17 cellular contexts compared by ENCODE assay signal in the genomic region with DNA sequence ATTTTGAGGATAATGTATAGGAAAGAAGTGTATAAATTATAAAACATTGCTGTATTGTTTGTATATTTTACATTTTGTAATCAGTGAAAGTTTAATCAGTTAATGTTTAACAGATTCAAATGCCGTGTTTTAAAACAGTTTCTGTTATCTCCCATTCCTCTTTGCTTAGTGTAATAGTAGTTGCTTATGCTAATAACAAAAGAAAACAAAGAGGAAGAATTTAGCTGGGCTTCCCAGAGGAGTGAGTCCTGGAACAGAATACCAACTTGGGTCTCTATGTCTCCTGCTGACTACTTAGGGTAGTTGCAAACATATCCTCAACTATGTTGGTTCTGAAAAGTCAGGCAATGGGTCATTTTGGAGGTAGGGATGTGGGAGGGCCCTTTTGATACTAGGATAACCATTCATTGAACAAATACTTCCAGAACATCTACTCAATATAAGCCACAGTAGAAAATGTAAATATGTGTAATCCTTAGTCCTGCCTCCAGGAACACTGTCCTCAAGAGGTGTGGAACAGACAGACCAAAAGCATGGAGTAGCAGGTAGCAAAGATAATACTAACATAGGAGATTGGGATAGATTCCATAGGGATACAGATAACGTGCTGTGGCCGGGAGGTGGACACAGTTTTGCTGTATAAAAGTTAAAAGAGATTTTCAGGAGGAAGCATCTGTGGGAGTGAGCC. TPM values are rescaled to one million over a fixed set of nuclear protein-coding genes. Genes with fewer than 3 reads are reported as not detected.
DNase-seq lines count a peak whose midpoint lies in the region; ATAC-seq, FAIRE-seq and TF ChIP-seq lines count a peak whose summit lies in the region.
"Had no signal": no experiment of that assay in that cellular context is flagged by ENCODE, and none has a peak within 500 bp of the region (broad histone marks: within the 10 kb centered on the region; RNA-seq: fewer than 3 reads in every experiment).

No MANE protein-coding gene starts in this region.

- TF ChIP-seq EP300 in H1 (IDR thresholded peaks at IDR 0.05; ENCODE audit: borderline replicate concordance in 1 of 2, low read depth in 2 of 2, low read length in 2 of 2), result no peak

- no peak for TF ChIP-seq CTCF in AG10803 (conservative IDR thresholded peaks at IDR 0.05; ENCODE audit: low read length)
- TF ChIP-seq CTCF in PC-3 (conservative IDR thresholded peaks at IDR 0.05; ENCODE audit: low read depth, low read length), result no peak
- no peak for TF ChIP-seq CTCF in H1 (IDR thresholded peaks at IDR 0.05; ENCODE audit: control extremely low read depth in 1 of 3, insufficient read depth in 1 of 3, low read depth in 1 of 3, low read length in 3 of 3)
- no peak for TF ChIP-seq CTCF in right lobe of liver (IDR thresholded peaks at IDR 0.05)
- no peak for TF ChIP-seq CTCF in left ventricle myocardium inferior (IDR thresholded peaks at IDR 0.05; ENCODE audit: borderline replicate concordance)

- no peak for TF ChIP-seq RAD21 in H1 (IDR thresholded peaks at IDR 0.05 in 1 of 2, conservative IDR thresholded peaks at IDR 0.05 in 1 of 2; ENCODE audit: low read depth in 2 of 2, low read length in 2 of 2)

- no peak overlapping the region for H2BK5ac ChIP-seq in H1 (ENCODE audit: low read depth, low read length)

- peaks cover 3% of the 10 kb centered on the region for H3K79me1 ChIP-seq in H1 (ENCODE audit: low read depth, low read length)

- H3K27me3 ChIP-seq in PC-3 (ENCODE audit: low read length), result no peaks in the 10 kb centered on the region
- H3K27me3 ChIP-seq in H1 (replicated peaks in 1 of 4; ENCODE audit: control insufficient read depth in 3 of 4, extremely low read depth in 1 of 4, insufficient read depth in 3 of 4, low read length in 3 of 4), result peaks cover 0 to 2% (median 0%) of the 10 kb centered on the region in 4 experiments; a peak in 2 of 7 replicates
- no peaks in the 10 kb centered on the region for H3K27me3 ChIP-seq in right lobe of liver
- no peaks in the 10 kb centered on the region for H3K27me3 ChIP-seq in left ventricle myocardium inferior (ENCODE audit: low read depth)

- H4K20me1 ChIP-seq in PC-3 (ENCODE audit: low read length), result no peaks in the 10 kb centered on the region
- H4K20me1 ChIP-seq in H1 (replicated peaks in 1 of 2; ENCODE audit: control insufficient read depth in 1 of 2, insufficient read depth in 2 of 2, low read length in 2 of 2), result peaks cover 6 to 12% of the 10 kb centered on the region in 2 experiments

- H2AFZ ChIP-seq in PC-3 (ENCODE audit: low read length) (no peak overlapping the region), H1 (ENCODE audit: low read length) (no peak overlapping the region)

- H3K79me2 ChIP-seq in PC-3 (ENCODE audit: low read length), result 0 out of 2 replicates have a peak, but pooled peaks cover 24% of the 10 kb centered on the region
- peaks cover 0 to 5% of the 10 kb centered on the region in 2 experiments; a peak in 2 of 4 replicates for H3K79me2 ChIP-seq in H1 (ENCODE audit: control insufficient read depth in 1 of 2, insufficient read depth in 2 of 2, low read length in 2 of 2)

- H3K4me3 ChIP-seq in AG10803 (ENCODE audit: low read length) (no peak overlapping the region), PC-3 (ENCODE audit: low read length) (no peak overlapping the region), H1 (ENCODE audit: extremely low read depth in 1 of 4, insufficient read depth in 2 of 4, low read depth in 3 of 4, low read length in 4 of 4) (no peak overlapping the region), right lobe of liver (no peak overlapping the region), left ventricle myocardium inferior (no peak overlapping the region)
- H3K4me3 ChIP-seq: K562 had no signal

- no peak overlapping the region for H3K56ac ChIP-seq in H1 (replicated peaks; ENCODE audit: insufficient read length, low read depth, low read length)

- H4K8ac ChIP-seq in H1 (ENCODE audit: extremely low read depth, insufficient read depth, low read length), result no peak overlapping the region

- H2AK5ac ChIP-seq in H1 (ENCODE audit: low read depth, low read length), result no peak overlapping the region

- peak; percentile 12 for DNase-seq in AG10803 (ENCODE audit: low read depth)
- DNase-seq in PC-3, result peak; percentile 21
- no peak for DNase-seq in H1 (ENCODE audit: low read depth in 1 of 2, low spot score in 2 of 2)
- DNase-seq in right lobe of liver, result no peak
- no peak for DNase-seq in NK-92 (lab: John Stamatoyannopoulos, UW; ENCODE audit: unreplicated experiment)
- DNase-seq in medulla oblongata (ENCODE audit: extremely low spot score), result no peak
- no peak for DNase-seq in left ventricle myocardium inferior
- DNase-seq: activated gamma-delta T cell; anterior cingulate cortex; COR-L47; dermis blood vessel endothelial cell; NCI-H2029 treated with DMSO at 0.1 percent for 48 hours; NCI-H510A; nucleus accumbens; stimulated activated CD4-positive, alpha-beta T cell treated with anti-CD3 and anti-CD28 coated beads, Interleukin-4, amount 100 ng/mL, for 1 hour had no signal

- no peaks in the 10 kb centered on the region for H3K9me2 ChIP-seq in PC-3 (replicated peaks; ENCODE audit: low read length)

- H3K27ac ChIP-seq in PC-3 (ENCODE audit: low read length) (no peak overlapping the region), H1 (ENCODE audit: low read depth, low read length) (no peak overlapping the region), right lobe of liver (peak overlapping the region in 2 of 3 donors; percentile 7 to 24), left ventricle myocardium inferior (replicated peaks) (no peak overlapping the region)

- intact Hi-C loops in PC-3 (cut with micrococcal nuclease) (no loop called here), right lobe of liver (cut with DNase I) (no loop called here), left ventricle myocardium inferior (cut with micrococcal nuclease) (no loop called here)

- H4K5ac ChIP-seq in H1 (ENCODE audit: insufficient read length, low read depth, low read length), result no peak overlapping the region

- BruUV-seq in PC-3 (replicated peaks; lab: Mats Ljungman, UMichigan), result no TSS peak

- no peaks in the 10 kb centered on the region for H3K23me2 ChIP-seq in H1 (ENCODE audit: low read depth, low read length)

- H2BK15ac ChIP-seq in H1 (ENCODE audit: low read length), result no peak overlapping the region

- H3K18ac ChIP-seq in H1 (ENCODE audit: extremely low read depth, low read length), result no peak overlapping the region

- H2BK12ac ChIP-seq in H1 (ENCODE audit: low read depth, low read length), result no peak overlapping the region

- CTCF ChIA-PET in PC-3 (lab: Charles Lee), result no interaction called here
- CTCF ChIA-PET in H1 (lab: Charles Lee; ENCODE audit: partially characterized antibody), result interaction anchor here (0.9 to 1.6 kb wide), 4 partner anchors 12 to 344 kb away, joined by 3 read pairs; no protein-coding TSS in a partner anchor

- no peaks in the 10 kb centered on the region for H3K9me3 ChIP-seq in PC-3 (ENCODE audit: low read length)
- no peaks in the 10 kb centered on the region for H3K9me3 ChIP-seq in H1 (ENCODE audit: insufficient read depth in 2 of 2, low read depth in 1 of 2, low read length in 1 of 2)
- no peaks in the 10 kb centered on the region for H3K9me3 ChIP-seq in right lobe of liver
- H3K9me3 ChIP-seq in left ventricle myocardium inferior (replicated peaks), result no peaks in the 10 kb centered on the region

- H3K4ac ChIP-seq in H1 (replicated peaks; ENCODE audit: insufficient read length, low read depth, low read length), result no peak overlapping the region

- H3K36me3 ChIP-seq in PC-3 (ENCODE audit: low read depth, low read length), result no peaks in the 10 kb centered on the region
- H3K36me3 ChIP-seq in H1 (ENCODE audit: control insufficient read depth in 2 of 4, insufficient read depth in 4 of 4, low read length in 3 of 4), result no peaks in the 10 kb centered on the region
- no peaks in the 10 kb centered on the region for H3K36me3 ChIP-seq in right lobe of liver
- H3K36me3 ChIP-seq in left ventricle myocardium inferior, result no peaks in the 10 kb centered on the region

- H3K4me2 ChIP-seq in PC-3 (ENCODE audit: low read length) (no peak overlapping the region), H1 (ENCODE audit: insufficient read depth in 1 of 2, low read depth in 2 of 2, low read length in 2 of 2) (no peak overlapping the region)

- no peak overlapping the region for H4K91ac ChIP-seq in H1 (replicated peaks; ENCODE audit: insufficient read length, low read length)

- no peak for TF ChIP-seq POLR2A in H1 (IDR thresholded peaks at IDR 0.05; ENCODE audit: control extremely low read depth in 1 of 2, low read depth in 2 of 2, low read length in 2 of 2)
- TF ChIP-seq POLR2A in right lobe of liver (IDR thresholded peaks at IDR 0.05), result no peak

- H2BK20ac ChIP-seq in H1 (ENCODE audit: low read length), result no peak overlapping the region

- no peak overlapping the region for H3K14ac ChIP-seq in H1 (ENCODE audit: insufficient read length)

- peaks cover 18% of the 10 kb centered on the region for H3F3A ChIP-seq in PC-3 (ENCODE audit: low read length, unreplicated experiment)

- no peak for ATAC-seq in PC-3
- ATAC-seq in right lobe of liver, result peak; percentile 43 to 78 (median 52)
- no peak for ATAC-seq in GM21825 (IDR thresholded peaks at IDR 0.05; ENCODE audit: unreplicated experiment)
- ATAC-seq: K562 had no signal

- no peak overlapping the region for H3K9ac ChIP-seq in PC-3 (ENCODE audit: low read length)
- H3K9ac ChIP-seq in H1 (replicated peaks in 1 of 4; ENCODE audit: extremely low read depth in 1 of 4, low read depth in 3 of 4, low read length in 3 of 4), result no peak overlapping the region

- 83% methylated on average over 3 of the region's 3 CpGs; no CpG with 5 or more reads in 1 of the 2 experiments for WGBS in H1 (ENCODE audit: extremely low coverage in 1 of 2, insufficient coverage in 1 of 2, insufficient read length in 1 of 2, insufficient replicate concordance in 2 of 2, low coverage in 1 of 2, low lambda C conversion rate in 2 of 2, missing lambda C conversion rate in 1 of 2), 2 experiments
- WGBS in right lobe of liver (ENCODE audit: insufficient coverage, low coverage, low lambda C conversion rate, missing lambda C conversion rate), result 46% methylated on average over 2 of the region's 3 CpGs

- POLR2A ChIA-PET in PC-3 (lab: Charles Lee; ENCODE audit: unreplicated experiment) (no interaction called here), H1 (lab: Charles Lee; ENCODE audit: partially characterized antibody) (no interaction called here)

- H3K23ac ChIP-seq in H1 (ENCODE audit: insufficient read length), result no peak overlapping the region

- H3K4me1 ChIP-seq in PC-3 (ENCODE audit: insufficient read depth, low read length), result peaks cover 48% of the 10 kb centered on the region
- no peaks in the 10 kb centered on the region for H3K4me1 ChIP-seq in H1 (replicated peaks in 1 of 4; ENCODE audit: control insufficient read depth in 3 of 4, insufficient read depth in 4 of 4, low read length in 3 of 4)
- H3K4me1 ChIP-seq in right lobe of liver, result peaks cover 0 to 25% (median 7%) of the 10 kb centered on the region in 4 donors
- peaks cover 45% of the 10 kb centered on the region for H3K4me1 ChIP-seq in left ventricle myocardium inferior

- no peak overlapping the region for H2BK120ac ChIP-seq in H1 (replicated peaks; ENCODE audit: low read depth, low read length)

- FAIRE-seq in H1 (lab: Jason Lieb, UNC), result no peak
- FAIRE-seq: K562 had no signal

RNA-seq across cellular contexts. Expression of gene EVL, which starts 36.1 kb away (rescaled TPM):
- total RNA-seq in PC-3 (2014; rRNA removed), result 26.5 and 31.7 TPM in 2 replicates
- 64.0 and 64.6 TPM in 2 replicates for total RNA-seq in H1 (2021; fragmentation: NEBNext Ultra II Directional; extraction: Animal tissue kit (Norgen Biotek cat#: 25700))
- 30.7 and 48.1 TPM in 2 replicates for polyA plus RNA-seq in H1 (2011; rRNA removed)
- 44.3 TPM for polyA plus RNA-seq in H1 (2011; cell fraction: cytosol; rRNA removed)
- 111 TPM for polyA plus RNA-seq in H1 (2011; cell fraction: nucleus; rRNA removed)
- 61.3 to 96.8 TPM (median 75.1 TPM) in 4 replicates for polyA plus RNA-seq in H1 (2012, experiment 1 of 2)
- 40.2 TPM for polyA plus RNA-seq in H1 (2012, experiment 2 of 2)
- polyA plus RNA-seq in H1 (2013, experiment 1 of 2), result 30.7 TPM
- polyA plus RNA-seq in H1 (2013, experiment 2 of 2), result 30.5 TPM
- polyA minus RNA-seq in H1 (2011; rRNA and poly(A)+ RNA removed), result 25.3 and 35.3 TPM in 2 replicates
- polyA minus RNA-seq in H1 (2011; cell fraction: cytosol; rRNA and poly(A)+ RNA removed), result 33.6 TPM
- polyA minus RNA-seq in H1 (2011; cell fraction: nucleus; rRNA and poly(A)+ RNA removed), result 41.0 TPM
- 100 to 1,000 TPM in 2 of 6 experiments, 10 to 100 TPM in 4; 23.6 to 162 (median 68.4) TPM for total RNA-seq in right lobe of liver
- 39.7 TPM for total RNA-seq in left ventricle myocardium inferior

Comparison
In these comparisons a context has a peak if more than half of its experiments do, and no peak if none do; other contexts are left out.
1. DNase-seq: peak in AG10803 (single experiment) and PC-3 (single experiment); none in H1 (0 of 2), right lobe of liver (0 of 3), NK-92 (single experiment), medulla oblongata (single experiment) and left ventricle myocardium inferior (single experiment).
2. ATAC-seq: peak in right lobe of liver (4 of 4); none in PC-3 (single experiment) and GM21825 (single experiment).
3. H3K27ac ChIP-seq: peak in right lobe of liver (2 of 3); none in PC-3 (single experiment), H1 (single experiment) and left ventricle myocardium inferior (single experiment).